In the genomic region with DNA sequence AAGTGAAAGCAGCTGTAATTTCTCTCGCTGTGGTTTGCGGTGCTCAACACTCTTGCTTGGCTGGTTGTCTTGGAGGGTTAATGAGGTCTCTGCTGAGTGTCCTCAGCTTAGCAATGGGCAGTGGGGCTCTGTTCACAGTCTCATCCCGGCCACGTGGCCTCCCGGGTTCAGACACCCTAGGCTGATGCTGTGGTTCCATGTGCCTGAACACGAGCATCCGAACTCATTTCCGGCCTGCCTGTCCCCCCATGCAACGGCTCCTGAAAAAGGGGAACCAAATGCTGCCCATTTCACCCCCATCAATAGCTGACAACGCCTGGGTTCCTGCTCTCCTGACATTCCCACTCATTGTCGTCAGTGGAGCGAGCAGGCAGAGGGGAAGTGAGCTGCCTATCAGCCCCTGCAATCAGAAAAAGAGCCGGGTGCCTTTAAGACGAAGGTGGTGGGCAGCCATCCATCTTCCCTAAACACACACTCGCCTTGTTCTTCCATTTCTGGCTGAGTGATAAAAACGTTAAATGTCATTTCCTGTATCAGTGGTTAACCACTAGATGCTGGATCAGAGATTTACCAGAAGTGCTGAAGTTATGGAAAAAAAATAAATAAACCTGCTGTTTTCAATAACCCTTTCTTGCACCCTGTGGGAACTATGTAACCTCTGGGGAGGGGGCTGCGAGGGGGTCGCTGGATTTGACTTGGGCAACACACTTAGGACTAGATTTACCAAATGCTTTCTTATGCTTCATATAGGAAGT, we compare ENCODE assay signal across 8 cellular contexts.
A peak's percentile ranks its signal among the peaks of the same experiment; 100 is the strongest.
DNase-seq lines count a peak whose midpoint lies in the region; ATAC-seq and TF ChIP-seq lines count a peak whose summit lies in the region.

No MANE protein-coding gene starts in this region.

- H3K4me3 Mint-ChIP-seq in Caco-2 (ENCODE audit: unreplicated experiment) = no peak overlapping the region

- no peaks in the 10 kb centered on the region for H3K4me1 Mint-ChIP-seq in Caco-2 (ENCODE audit: low read depth, unreplicated experiment)

- H3K27ac ChIP-seq in left lung = peak overlapping the region; percentile 70 to 90

- ATAC-seq in HG03103 (IDR thresholded peaks at IDR 0.05; ENCODE audit: low read depth, unreplicated experiment) (peak; percentile 37), left lung (peak; percentile 64)

- H3K27me3 ChIP-seq in left lung = no peaks in the 10 kb centered on the region
- no peaks in the 10 kb centered on the region for H3K27me3 ChIP-seq in Caco-2 (replicated peaks; ENCODE audit: control insufficient read depth, insufficient read depth, low read length)

- H3K36me3 Mint-ChIP-seq in Caco-2 (ENCODE audit: insufficient read depth, unreplicated experiment) = peaks cover 5% of the 10 kb centered on the region

- POLR2A ChIA-PET in Caco-2 (lab: Charles Lee) = no interaction called here

- H3K4me1 ChIP-seq in left lung (peaks cover 3 to 41% of the 10 kb centered on the region in 2 donors), Caco-2 (no peaks in the 10 kb centered on the region)

- H3K4me3 ChIP-seq in astrocyte of the spinal cord (ENCODE audit: low read depth, low read length) (no peak overlapping the region), left lung (peak overlapping the region in 1 of 2 donors; percentile 13), Caco-2 (ENCODE audit: low read depth, low read length) (no peak overlapping the region)

- in situ Hi-C loops in astrocyte of the spinal cord (cut with HindIII; ENCODE audit: low sequenced_read_pairs) = no loop called here

- no peak for TF ChIP-seq CTCF in astrocyte of the spinal cord (IDR thresholded peaks at IDR 0.05; ENCODE audit: low read depth, low read length)
- no peak for TF ChIP-seq CTCF in left lung (IDR thresholded peaks at IDR 0.05)
- no peak for TF ChIP-seq CTCF in Caco-2 (IDR thresholded peaks at IDR 0.05; ENCODE audit: insufficient read depth in 1 of 2, low read depth in 1 of 2, low read length in 1 of 2, severe bottlenecking in 1 of 2, unreplicated experiment in 1 of 2)

- DNase-seq in NCI-H2029 (lab: John Stamatoyannopoulos, UW) (peak; percentile 36), NCI-H2029 treated with DMSO at 0.1 percent for 48 hours (lab: John Stamatoyannopoulos, UW) (no peak), SKM-1 (lab: John Stamatoyannopoulos, UW; ENCODE audit: unreplicated experiment) (peak; percentile 52), astrocyte of the spinal cord (ENCODE audit: low read depth, low spot score) (peak; percentile 89), left lung (peak; percentile 85 to 89), Caco-2 (no peak)
- DNase-seq in stimulated activated CD8-positive, alpha-beta memory T cell treated with anti-CD3 and anti-CD28 coated beads, Interleukin-15, amount 100 ng/mL, for 1 hour (ENCODE audit: low read depth) = peak; percentile 15

- CTCF ChIA-PET in Caco-2 (lab: Charles Lee) = interaction anchor here (0.7 kb wide), 1 partner anchor 23 kb away, joined by 4 read pairs; no protein-coding TSS in a partner anchor

- H3K27ac Mint-ChIP-seq in Caco-2 (ENCODE audit: unreplicated experiment) = no peak overlapping the region

- no TSS peak for BruUV-seq in Caco-2 (replicated peaks; lab: Mats Ljungman, UMichigan)

- H3K9me3 ChIP-seq in left lung = no peaks in the 10 kb centered on the region
- no peaks in the 10 kb centered on the region for H3K9me3 ChIP-seq in Caco-2

- H3K9me3 Mint-ChIP-seq in Caco-2 (ENCODE audit: unreplicated experiment) = peaks cover 10% of the 10 kb centered on the region

- H3K36me3 ChIP-seq in left lung = no peaks in the 10 kb centered on the region
- no peaks in the 10 kb centered on the region for H3K36me3 ChIP-seq in Caco-2 (ENCODE audit: control insufficient read depth, insufficient read depth, low read length)

- H3K27me3 Mint-ChIP-seq in Caco-2 (ENCODE audit: insufficient read depth, unreplicated experiment) = no peaks in the 10 kb centered on the region

- intact Hi-C loops in left lung (cut with DNase I) (loop anchor here in 1 of 2 donors (10.0 kb wide), 2 partner anchors 126 to 366 kb away; a partner anchor contains a TSS), Caco-2 (cut with micrococcal nuclease; ENCODE audit: unreplicated experiment) (no loop called here)

Comparison
In these comparisons a context has a peak if more than half of its experiments do, and no peak if none do; other contexts are left out.
1. DNase-seq: peak in NCI-H2029 (single experiment), SKM-1 (single experiment), astrocyte of the spinal cord (single experiment), left lung (2 of 2) and stimulated activated CD8-positive, alpha-beta memory T cell treated with anti-CD3 and anti-CD28 coated beads, Interleukin-15, amount 100 ng/mL, for 1 hour (single experiment); none in NCI-H2029 treated with DMSO at 0.1 percent for 48 hours (single experiment) and Caco-2 (0 of 2).